Comparison of ENCODE assay signal across 1 cellular context in genomic region chr12:42024495-42024830, GRCh38.
TF ChIP-seq lines count a peak whose summit lies in the region.

No MANE protein-coding gene starts in this region.

TF ChIP-seq in IMR-90, 13 proteins besides CTCF, POLR2A, EP300 and RAD21:
- TF ChIP-seq SMC3 (IDR thresholded peaks at IDR 0.05; ENCODE audit: low read depth, low read length) (no peak), MAZ (IDR thresholded peaks at IDR 0.05; ENCODE audit: borderline replicate concordance, low read depth, low read length) (no peak), ELK1 (IDR thresholded peaks at IDR 0.05; ENCODE audit: borderline replicate concordance, low read depth, low read length) (no peak), RCOR1 (IDR thresholded peaks at IDR 0.05; ENCODE audit: insufficient replicate concordance, low read length) (no peak), MXI1 (IDR thresholded peaks at IDR 0.05; ENCODE audit: borderline replicate concordance, low read depth, low read length) (no peak), BHLHE40 (IDR thresholded peaks at IDR 0.05; ENCODE audit: low read depth, low read length) (no peak), MAFK (IDR thresholded peaks at IDR 0.05; ENCODE audit: low read depth, low read length) (no peak), CHD1 (IDR thresholded peaks at IDR 0.05; ENCODE audit: low read depth, low read length) (no peak)
TF ChIP-seq in IMR-90: peak in this region for 0.
